6 cellular contexts compared by ENCODE assay signal in the genomic region with DNA sequence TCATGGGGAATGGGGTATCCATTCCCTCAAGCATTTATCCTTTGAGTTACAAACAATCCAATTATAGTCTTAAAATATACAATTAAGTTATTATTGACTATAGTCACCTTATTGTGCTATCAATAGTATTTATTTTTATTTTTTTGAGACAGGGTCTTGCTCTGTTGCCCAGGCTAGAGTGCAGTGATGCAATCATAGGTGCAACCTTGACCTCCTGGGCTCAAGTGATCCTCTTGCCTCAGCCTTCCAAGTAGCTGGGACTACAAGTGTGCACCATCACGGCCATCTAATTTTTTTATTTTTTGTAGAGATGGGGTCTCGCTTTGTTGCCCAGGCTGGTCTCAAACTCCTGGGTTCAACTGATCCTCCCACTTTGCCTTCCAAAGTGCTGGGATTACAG. TPM values are rescaled to one million over a fixed set of nuclear protein-coding genes. Genes with fewer than 3 reads are reported as not detected.
DNase-seq lines count a peak whose midpoint lies in the region; ATAC-seq and TF ChIP-seq lines count a peak whose summit lies in the region.
"Not testable (repeated sequence)": the region's sequence is repeated elsewhere in the genome, so short reads cannot be mapped to it uniquely, and the experiment has no call there.

No MANE protein-coding gene starts in this region.

- TF ChIP-seq RAD21 in HCT116 (IDR thresholded peaks at IDR 0.05; ENCODE audit: low read depth): not testable (repeated sequence)

- H3K4me1 Mint-ChIP-seq in stimulated activated effector memory CD8-positive, alpha-beta T cell treated with anti-CD3 and anti-CD28 coated beads, Interleukin-12 subunit alpha, Interleukin-12 subunit beta, amount 100 ng/mL, for 72 hours: peaks cover 30% of the 10 kb centered on the region

- ATAC-seq in HCT116; stimulated activated effector memory CD8-positive, alpha-beta T cell treated with anti-CD3 and anti-CD28 coated beads, Interleukin-12 subunit alpha, Interleukin-12 subunit beta, amount 100 ng/mL, for 72 hours: not testable (repeated sequence)

- H3K27me3 ChIP-seq in BLaER1 treated with 17β-estradiol and CSF1 and Interleukin-3, amounts not matched to agents 10 nM and 100 nM; HCT116 (ENCODE audit: insufficient read depth, low read length); MM.1S (replicated peaks; ENCODE audit: insufficient read depth, low read length); PC-9 (ENCODE audit: insufficient read depth, low read depth); hepatocyte: not testable (repeated sequence)

- POLR2A ChIA-PET in HCT116 (lab: Charles Lee); PC-9 (lab: Charles Lee; ENCODE audit: unreplicated experiment): not testable (repeated sequence)

- not testable (repeated sequence) for H3K4me3 ChIP-seq in BLaER1 treated with 17β-estradiol and CSF1 and Interleukin-3, amounts not matched to agents 10 nM and 100 nM; HCT116 (replicated peaks in 1 of 2; ENCODE audit: low read depth in 1 of 2, low read length in 2 of 2); MM.1S (ENCODE audit: low read length); PC-9; hepatocyte

- intact Hi-C loops in HCT116 (cut with micrococcal nuclease): not testable (repeated sequence)
- intact Hi-C loops in PC-9 (cut with micrococcal nuclease; ENCODE audit: unreplicated experiment): loop anchor here (5.0 kb wide), 1 partner anchor 230 kb away; a partner anchor contains a TSS

- not testable (repeated sequence) for H3K9me2 ChIP-seq in HCT116 (ENCODE audit: insufficient read depth); MM.1S (replicated peaks; ENCODE audit: insufficient read depth, low read length); PC-9 (ENCODE audit: insufficient read depth); hepatocyte (replicated peaks; ENCODE audit: insufficient read depth)

- peak overlapping the region; percentile 50 to 79 (median 66); a peak in 21 of 22 replicates for H3K4me2 ChIP-seq in BLaER1 treated with 17β-estradiol and CSF1 and Interleukin-3, amounts not matched to agents 10 nM and 100 nM
- H3K4me2 ChIP-seq in HCT116 (ENCODE audit: low read length) (peak overlapping the region; percentile 43), MM.1S (ENCODE audit: low read depth, low read length) (0 out of 2 replicates have a peak overlapping the region, but pooled peaks have one; percentile 4), PC-9 (0 out of 2 replicates have a peak overlapping the region, but pooled peaks have one; percentile 31)
- not testable (repeated sequence) for H3K4me2 ChIP-seq in hepatocyte

- H3K27ac ChIP-seq in BLaER1 treated with 17β-estradiol and CSF1 and Interleukin-3, amounts not matched to agents 10 nM and 100 nM: 0 out of 22 replicates have a peak overlapping the region, but pooled peaks of 1 of the 11 experiments have one; percentile 33
- H3K27ac ChIP-seq in HCT116 (ENCODE audit: low read depth, low read length); MM.1S (ENCODE audit: low read length): not testable (repeated sequence)
- peak overlapping the region; percentile 30 for H3K27ac ChIP-seq in PC-9
- H3K27ac ChIP-seq in hepatocyte: peak overlapping the region; percentile 28

- 93% methylated on average over 2 of the region's 2 CpGs for WGBS in hepatocyte (ENCODE audit: low lambda C conversion rate, missing lambda C conversion rate)

- not testable (repeated sequence) for H3K36me3 ChIP-seq in BLaER1 treated with 17β-estradiol and CSF1 and Interleukin-3, amounts not matched to agents 10 nM and 100 nM; HCT116 (ENCODE audit: control insufficient read depth in 1 of 2, insufficient read depth in 2 of 2, low read length in 2 of 2); MM.1S (replicated peaks; ENCODE audit: insufficient read depth, low read length); PC-9 (ENCODE audit: low read depth); hepatocyte (replicated peaks; ENCODE audit: insufficient read depth, low read depth)

- BruUV-seq in HCT116 (replicated peaks; lab: Mats Ljungman, UMichigan); PC-9 (replicated peaks; lab: Mats Ljungman, UMichigan): not testable (repeated sequence)

- TF ChIP-seq POLR2A in HCT116 (IDR thresholded peaks at IDR 0.05; ENCODE audit: borderline replicate concordance, extremely low read depth, insufficient read depth, insufficient read length): not testable (repeated sequence)

- H2AFZ ChIP-seq in HCT116 (ENCODE audit: low read depth, low read length, poor library complexity, severe bottlenecking); MM.1S (ENCODE audit: low read length); PC-9; hepatocyte: not testable (repeated sequence)

- H3K4me1 ChIP-seq in BLaER1 treated with 17β-estradiol and CSF1 and Interleukin-3, amounts not matched to agents 10 nM and 100 nM: peaks cover 11 to 37% (median 25%) of the 10 kb centered on the region in 10 experiments
- H3K4me1 ChIP-seq in HCT116 (ENCODE audit: control insufficient read depth in 1 of 2, insufficient read depth in 2 of 2, low read length in 2 of 2): peaks cover 26 to 34% of the 10 kb centered on the region in 2 experiments
- not testable (repeated sequence) for H3K4me1 ChIP-seq in MM.1S (ENCODE audit: low read length)
- H3K4me1 ChIP-seq in PC-9 (replicated peaks; ENCODE audit: insufficient read depth): peaks cover 41% of the 10 kb centered on the region
- H3K4me1 ChIP-seq in hepatocyte (ENCODE audit: insufficient read depth): peaks cover 13% of the 10 kb centered on the region

- DNase-seq in HCT116 (ENCODE audit: low read depth, low spot score); MM.1S; PC-9; hepatocyte (ENCODE audit: low spot score); stimulated activated effector memory CD8-positive, alpha-beta T cell treated with anti-CD3 and anti-CD28 coated beads, Interleukin-12 subunit alpha, Interleukin-12 subunit beta, amount 100 ng/mL, for 72 hours (ENCODE audit: low spot score in 2 of 2): not testable (repeated sequence)

- TF ChIP-seq CTCF in HCT116 (IDR thresholded peaks at IDR 0.05 in 2 of 3, conservative IDR thresholded peaks at IDR 0.05 in 1 of 3; ENCODE audit: borderline replicate concordance in 1 of 3, insufficient read depth in 1 of 3, low read depth in 2 of 3, low read length in 2 of 3); MM.1S (IDR thresholded peaks at IDR 0.05; ENCODE audit: low read length); PC-9 (conservative IDR thresholded peaks at IDR 0.05); hepatocyte (IDR thresholded peaks at IDR 0.05; ENCODE audit: poor library complexity): not testable (repeated sequence)

- H4K20me1 ChIP-seq in BLaER1 treated with 17β-estradiol and CSF1 and Interleukin-3, amounts not matched to agents 10 nM and 100 nM; HCT116 (ENCODE audit: insufficient read depth); MM.1S (ENCODE audit: insufficient read depth, low read length); PC-9 (ENCODE audit: insufficient read depth); hepatocyte (ENCODE audit: insufficient read depth, poor library complexity, severe bottlenecking): not testable (repeated sequence)

- not testable (repeated sequence) for H3K79me2 ChIP-seq in HCT116 (ENCODE audit: insufficient read depth, low read length); MM.1S (ENCODE audit: low read length); PC-9 (ENCODE audit: low read depth); hepatocyte

- not testable (repeated sequence) for H3F3A ChIP-seq in MM.1S (ENCODE audit: insufficient read depth, low read length)
- peaks cover 28% of the 10 kb centered on the region; the same call in 1 of the 2 replicates for H3F3A ChIP-seq in PC-9 (ENCODE audit: insufficient read depth, low read depth)

- CTCF ChIA-PET in HCT116 (lab: Charles Lee); PC-9 (lab: Charles Lee): not testable (repeated sequence)

- H3K9me3 ChIP-seq in BLaER1 treated with 17β-estradiol and CSF1 and Interleukin-3, amounts not matched to agents 10 nM and 100 nM (replicated peaks in 1 of 11): peaks cover 11 to 17% (median 13%) of the 10 kb centered on the region in 11 experiments
- not testable (repeated sequence) for H3K9me3 ChIP-seq in HCT116 (ENCODE audit: control insufficient read depth in 1 of 2, insufficient read depth in 1 of 2, low read depth in 1 of 2, low read length in 2 of 2); MM.1S (replicated peaks; ENCODE audit: insufficient read depth, low read length); PC-9 (ENCODE audit: insufficient read depth, low read depth); hepatocyte (ENCODE audit: low read depth)

- not testable (repeated sequence) for H3K9ac ChIP-seq in BLaER1 treated with 17β-estradiol and CSF1 and Interleukin-3, amounts not matched to agents 10 nM and 100 nM; HCT116 (ENCODE audit: low read length); MM.1S (ENCODE audit: low read length)

- not testable (repeated sequence) for H3K36me3 Mint-ChIP-seq in stimulated activated effector memory CD8-positive, alpha-beta T cell treated with anti-CD3 and anti-CD28 coated beads, Interleukin-12 subunit alpha, Interleukin-12 subunit beta, amount 100 ng/mL, for 72 hours

- H3K27ac Mint-ChIP-seq in stimulated activated effector memory CD8-positive, alpha-beta T cell treated with anti-CD3 and anti-CD28 coated beads, Interleukin-12 subunit alpha, Interleukin-12 subunit beta, amount 100 ng/mL, for 72 hours: peak overlapping the region; percentile 52

- RAD21 ChIA-PET in HCT116 (lab: Charles Lee; ENCODE audit: low non-redundant PET in 1 of 2, low total read pairs in 2 of 2, uncharacterized antibody in 2 of 2, unreplicated experiment in 2 of 2): not testable (repeated sequence)

- H3K9me3 Mint-ChIP-seq in stimulated activated effector memory CD8-positive, alpha-beta T cell treated with anti-CD3 and anti-CD28 coated beads, Interleukin-12 subunit alpha, Interleukin-12 subunit beta, amount 100 ng/mL, for 72 hours: not testable (repeated sequence)

- not testable (repeated sequence) for H3K4me3 Mint-ChIP-seq in stimulated activated effector memory CD8-positive, alpha-beta T cell treated with anti-CD3 and anti-CD28 coated beads, Interleukin-12 subunit alpha, Interleukin-12 subunit beta, amount 100 ng/mL, for 72 hours

RNA-seq across cellular contexts. Expression of a gene that starts 20.5 kb away (rescaled TPM):
- total RNA-seq in HCT116 (2021; ENCODE audit: unreplicated experiment) (60.4 TPM), PC-9 (2021) (77.4 and 77.7 TPM in 2 replicates), hepatocyte (77.9 and 82.7 TPM in 2 replicates)
- 15.1 and 16.2 TPM in 2 replicates for polyA plus RNA-seq in HCT116 (2012)
- polyA plus RNA-seq in hepatocyte: 52.8 and 68.8 TPM in 2 replicates

RNA-seq across cellular contexts. Expression of a gene that starts 48.2 kb away (rescaled TPM):
- 27.0 TPM for total RNA-seq in HCT116 (2021; ENCODE audit: unreplicated experiment)
- 13.0 and 18.6 TPM in 2 replicates for polyA plus RNA-seq in HCT116 (2012)
- total RNA-seq in PC-9 (2021): 34.5 and 40.2 TPM in 2 replicates
- 42.2 and 48.8 TPM in 2 replicates for total RNA-seq in hepatocyte
- 29.0 and 38.0 TPM in 2 replicates for polyA plus RNA-seq in hepatocyte
